Comparison of ENCODE assay signal across 9 cellular contexts in genomic region chr17:75087558-75088453, GRCh38. TPM values are rescaled to one million over a fixed set of nuclear protein-coding genes. Genes with fewer than 3 reads are reported as not detected.
DNase-seq lines count a peak whose midpoint lies in the region; ATAC-seq and TF ChIP-seq lines count a peak whose summit lies in the region.
"Had no signal": no experiment of that assay in that cellular context is flagged by ENCODE, and none has a peak within 500 bp of the region (broad histone marks: within the 10 kb centered on the region; RNA-seq: fewer than 3 reads in every experiment).

Gene SLC16A5 (plus strand): TSS chr17:75087954. CDS start chr17:75093637, 5,683 bp downstream.

- H3K4me1 ChIP-seq in effector memory CD4-positive, alpha-beta T cell (ENCODE audit: control insufficient read depth, insufficient read depth, low read length, poor library complexity, severe bottlenecking) = peaks cover 10% of the 10 kb centered on the region
- peaks cover 70% of the 10 kb centered on the region for H3K4me1 ChIP-seq in lower lobe of right lung
- H3K4me1 ChIP-seq in suprapubic skin = peaks cover 58% of the 10 kb centered on the region

- H3K4me3 ChIP-seq in effector memory CD4-positive, alpha-beta T cell (ENCODE audit: insufficient read depth, low read depth, low read length, poor library complexity, severe bottlenecking) = peak within 1 kb of the TSS; percentile 70
- H3K4me3 ChIP-seq in lower lobe of right lung = peak within 1 kb of the TSS; percentile 74
- H3K4me3 ChIP-seq in suprapubic skin = peak within 1 kb of the TSS; percentile 75

- DNase-seq in NCI-H2029 (lab: John Stamatoyannopoulos, UW) (peak; percentile 8), NCI-H2029 treated with DMSO at 0.1 percent for 48 hours (lab: John Stamatoyannopoulos, UW) (no peak), HuH-7.5 (ENCODE audit: low spot score) (peak; percentile 63), lower lobe of right lung (peak; percentile 97), suprapubic skin (ENCODE audit: low spot score in 2 of 2) (peak; percentile 92), RPMI8226 (no peak)
- DNase-seq in activated CD4-positive, alpha-beta T cell treated with anti-CD3 and anti-CD28 coated beads, Interleukin-2, amount 50 U/mL, for 1 hour = peak; percentile 21
- DNase-seq in effector memory CD4-positive, alpha-beta T cell = peak in 2 of 3 donors; percentile 16 to 25

- TF ChIP-seq CTCF in lower lobe of right lung (IDR thresholded peaks at IDR 0.05) (no peak), suprapubic skin (IDR thresholded peaks at IDR 0.05) (no peak)

- no peaks in the 10 kb centered on the region for H3K36me3 ChIP-seq in effector memory CD4-positive, alpha-beta T cell (ENCODE audit: control insufficient read depth, insufficient read depth, low read length)
- H3K36me3 ChIP-seq in lower lobe of right lung (no peaks in the 10 kb centered on the region), suprapubic skin (no peaks in the 10 kb centered on the region)

- no peaks in the 10 kb centered on the region for H3K27me3 ChIP-seq in effector memory CD4-positive, alpha-beta T cell (replicated peaks; ENCODE audit: control insufficient read depth, insufficient read depth, low read length, poor library complexity, severe bottlenecking)
- H3K27me3 ChIP-seq in lower lobe of right lung (ENCODE audit: low read depth) (no peaks in the 10 kb centered on the region), suprapubic skin (no peaks in the 10 kb centered on the region)

- whole genome bisulfite sequencing in suprapubic skin = under 1% methylated on average over 27 of the region's 69 CpGs

- no peak for TF ChIP-seq EP300 in suprapubic skin (IDR thresholded peaks at IDR 0.05)

- H3K27ac ChIP-seq in effector memory CD4-positive, alpha-beta T cell (ENCODE audit: insufficient read depth, low read length, poor library complexity, severe bottlenecking) = peak within 1 kb of the TSS; percentile 58
- H3K27ac ChIP-seq in lower lobe of right lung (peak within 1 kb of the TSS; percentile 96), suprapubic skin (peak within 1 kb of the TSS; percentile 87)
- H3K27ac ChIP-seq: 22Rv1 had no signal

- TF ChIP-seq POLR2A in suprapubic skin (IDR thresholded peaks at IDR 0.05) = peak in 1 of 2 donors; percentile 40

- intact Hi-C loops in lower lobe of right lung (cut with DNase I) = no loop called here

- H3K9me3 ChIP-seq in effector memory CD4-positive, alpha-beta T cell (ENCODE audit: control insufficient read depth, low read length) = no peaks in the 10 kb centered on the region
- H3K9me3 ChIP-seq in lower lobe of right lung (no peaks in the 10 kb centered on the region), suprapubic skin (no peaks in the 10 kb centered on the region)

- peak; percentile 92 to 96 for ATAC-seq in lower lobe of right lung

RNA-seq across cellular contexts. Expression of gene SLC16A5, which starts in this region (rescaled TPM):
- total RNA-seq in lower lobe of right lung (32.3 TPM), suprapubic skin (10 to 100 TPM; 59.1 to 93.3 (median 61.4) TPM)

Comparison
In these comparisons a context has a peak if more than half of its experiments do, and no peak if none do; other contexts are left out.
1. DNase-seq: peak in NCI-H2029 (single experiment), HuH-7.5 (single experiment), activated CD4-positive, alpha-beta T cell treated with anti-CD3 and anti-CD28 coated beads, Interleukin-2, amount 50 U/mL, for 1 hour (single experiment), effector memory CD4-positive, alpha-beta T cell (2 of 3), lower lobe of right lung (single experiment) and suprapubic skin (2 of 2); none in NCI-H2029 treated with DMSO at 0.1 percent for 48 hours (single experiment) and RPMI8226 (single experiment).
2. Peak in every context shown above with its lines, with median percentiles within 50 percentile points of each other: H3K27ac ChIP-seq and H3K4me3 ChIP-seq.